17 cellular contexts compared by ENCODE assay signal in the genomic region with DNA sequence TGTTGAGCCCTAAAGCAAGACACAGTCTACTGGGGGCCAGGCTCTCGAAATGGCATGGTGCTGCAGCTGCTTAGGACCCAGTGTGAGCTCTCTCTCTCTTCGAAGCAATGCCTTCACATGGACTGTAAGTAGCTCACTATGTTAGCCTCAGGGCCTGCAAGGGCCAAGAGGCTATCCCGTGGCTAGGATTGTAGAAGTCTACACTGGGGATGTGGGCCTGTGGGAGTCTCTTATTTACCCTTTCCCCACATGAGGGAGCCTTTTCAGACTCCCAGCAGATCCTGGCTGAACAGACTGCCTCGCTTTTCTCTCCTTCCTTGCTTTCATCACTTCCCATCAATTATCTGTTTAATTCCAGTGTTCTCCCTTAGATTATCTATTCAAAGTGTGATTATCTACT.
"Had no signal": no experiment of that assay in that cellular context is flagged by ENCODE, and none has a peak within 500 bp of the region (broad histone marks: within the 10 kb centered on the region; RNA-seq: fewer than 3 reads in every experiment).

No MANE protein-coding gene starts in this region.

- H3K36me3 ChIP-seq: colonic mucosa, pancreas had no signal

- H3K27me3 Mint-ChIP-seq: progenitor cell of endocrine pancreas had no signal

- ATAC-seq: foreskin keratinocyte; left colon; mucosa of descending colon; naive thymus-derived CD8-positive, alpha-beta T cell; pancreas; right cardiac atrium had no signal

- H3K27ac ChIP-seq: colonic mucosa, foreskin keratinocyte, pancreas had no signal

- H3K4me1 Mint-ChIP-seq: naive thymus-derived CD8-positive, alpha-beta T cell had no signal

- DNase-seq: colonic mucosa; dermis blood vessel endothelial cell; erythroblast; foreskin keratinocyte; left colon; mammary epithelial cell; mucosa of descending colon; naive thymus-derived CD8-positive, alpha-beta T cell; nucleus accumbens; pancreas; stimulated activated CD4-positive, alpha-beta T cell treated with anti-CD3 and anti-CD28 coated beads, Interleukin-2, amount 100 ng/mL, for 48 hours; stimulated activated naive CD4-positive, alpha-beta T cell treated with Interleukin-2 at 50 U/mL for 16 hours; trophoblast cell had no signal

- FAIRE-seq: endothelial cell of umbilical vein, pancreas had no signal

- H3K9me3 ChIP-seq: colonic mucosa, pancreas had no signal

- H3K4me1 ChIP-seq: colonic mucosa, foreskin keratinocyte, pancreas had no signal

- H3K4me2 ChIP-seq: smooth muscle cell had no signal

- H3K27ac Mint-ChIP-seq: naive thymus-derived CD8-positive, alpha-beta T cell; progenitor cell of endocrine pancreas had no signal

- H3K4me3 Mint-ChIP-seq: naive thymus-derived CD8-positive, alpha-beta T cell had no signal

- H3K4me3 ChIP-seq: colonic mucosa, mucosa of descending colon, pancreas, smooth muscle cell had no signal

- H3K27me3 ChIP-seq: colonic mucosa, foreskin keratinocyte, pancreas had no signal
